ENCODE assay signal across 23 cellular contexts in the genomic region with DNA sequence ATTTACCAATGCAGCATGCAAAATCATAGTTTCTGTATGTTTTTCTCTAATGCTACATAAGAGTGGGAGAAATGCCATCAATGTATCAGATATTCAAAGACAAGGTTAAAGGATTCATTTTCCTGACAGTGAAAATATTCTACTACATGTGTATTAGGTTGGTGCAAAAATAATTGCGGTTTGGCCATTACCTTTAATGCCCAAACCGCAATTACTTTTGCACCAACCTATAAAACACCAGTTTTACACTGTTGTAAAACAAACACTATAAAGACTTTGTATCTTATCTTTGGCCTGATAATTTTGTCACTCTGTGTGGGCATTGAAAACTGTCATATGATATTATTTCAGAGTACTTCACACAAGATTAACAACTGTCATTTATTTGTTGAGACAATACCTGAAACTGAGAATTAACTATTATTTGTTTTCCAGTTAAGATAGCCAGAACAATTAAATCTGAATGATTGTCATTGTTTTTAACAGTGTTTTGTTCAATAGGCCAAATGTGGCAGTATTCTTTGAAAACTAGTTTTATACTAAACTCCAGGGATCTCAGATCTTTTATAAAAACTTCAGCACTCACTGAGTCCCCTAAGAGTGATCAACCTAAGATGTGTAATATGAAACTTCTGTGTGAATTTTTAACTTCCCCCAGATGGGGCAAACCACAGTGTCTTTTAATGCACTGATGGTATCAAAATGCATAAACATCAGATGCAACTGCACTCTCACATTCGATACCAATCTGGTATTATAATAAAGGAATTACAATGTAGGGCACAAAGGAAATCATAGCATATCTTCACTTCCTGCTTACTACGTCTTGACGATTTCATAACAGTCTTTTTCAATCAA. TPM values are rescaled to one million over a fixed set of nuclear protein-coding genes. Genes with fewer than 3 reads are reported as not detected.
DNase-seq lines count a peak whose midpoint lies in the region; ATAC-seq and TF ChIP-seq lines count a peak whose summit lies in the region.
"Had no signal": no experiment of that assay in that cellular context is flagged by ENCODE, and none has a peak within 500 bp of the region (broad histone marks: within the 10 kb centered on the region; RNA-seq: fewer than 3 reads in every experiment).

No MANE protein-coding gene starts in this region.

- CTCF ChIA-PET in SK-N-SH (lab: Yijun Ruan, JAX): no interaction called here

- H3K4me1 Mint-ChIP-seq in endodermal cell (peaks cover 14% of the 10 kb centered on the region), nephron progenitor cell (peaks cover 30% of the 10 kb centered on the region)
- no peaks in the 10 kb centered on the region for H3K4me1 Mint-ChIP-seq in activated naive CD8-positive, alpha-beta T cell treated with anti-CD3 and anti-CD28 coated beads for 36 hours

- WGBS in SK-N-SH (ENCODE audit: low lambda C conversion rate): 18% methylated on average over 5 of the region's 5 CpGs
- 94 to 95% methylated on average over 2 to 5 of the region's 5 CpGs for WGBS in endodermal cell (ENCODE audit: insufficient coverage in 1 of 2, insufficient read length in 1 of 2), 2 experiments

- H3K27me3 ChIP-seq in SK-N-SH (ENCODE audit: insufficient read depth) (no peaks in the 10 kb centered on the region), endodermal cell (ENCODE audit: control insufficient read depth, insufficient read depth, low read length, poor library complexity, severe bottlenecking) (peaks cover 36% of the 10 kb centered on the region)
- H3K27me3 ChIP-seq: BLaER1 treated with 17β-estradiol and CSF1 and Interleukin-3, amounts not matched to agents 10 nM and 100 nM; SJSA1 had no signal

- H3K27ac ChIP-seq in SK-N-SH (ENCODE audit: low read depth in 2 of 2, low read length in 1 of 2) (no peak overlapping the region), endodermal cell (ENCODE audit: low read depth, low read length) (no peak overlapping the region)
- H3K27ac ChIP-seq: BLaER1 treated with 17β-estradiol and CSF1 and Interleukin-3, amounts not matched to agents 10 nM and 100 nM; SJSA1 had no signal

- peaks cover 52% of the 10 kb centered on the region for H3K27me3 Mint-ChIP-seq in endodermal cell (ENCODE audit: insufficient read depth)
- H3K27me3 Mint-ChIP-seq in activated naive CD8-positive, alpha-beta T cell treated with anti-CD3 and anti-CD28 coated beads for 36 hours: no peaks in the 10 kb centered on the region
- no peaks in the 10 kb centered on the region for H3K27me3 Mint-ChIP-seq in nephron progenitor cell (ENCODE audit: low read depth, poor library complexity)
- H3K27me3 Mint-ChIP-seq: CD4-positive, alpha-beta T cell had no signal

- no peak overlapping the region for H2AFZ ChIP-seq in SK-N-SH (ENCODE audit: low read depth)

- H3K9ac ChIP-seq in SK-N-SH: no peak overlapping the region
- no peak overlapping the region for H3K9ac ChIP-seq in endodermal cell (ENCODE audit: extremely low read depth, low read length, poor library complexity, severe bottlenecking)
- H3K9ac ChIP-seq: BLaER1 treated with 17β-estradiol and CSF1 and Interleukin-3, amounts not matched to agents 10 nM and 100 nM had no signal

- H3K4me3 Mint-ChIP-seq in endodermal cell (no peak overlapping the region), nephron progenitor cell (no peak overlapping the region)
- no peak overlapping the region for H3K4me3 Mint-ChIP-seq in activated naive CD8-positive, alpha-beta T cell treated with anti-CD3 and anti-CD28 coated beads for 36 hours
- H3K4me3 Mint-ChIP-seq: CD4-positive, alpha-beta T cell had no signal

- H3K9me3 ChIP-seq in SK-N-SH (no peaks in the 10 kb centered on the region), endodermal cell (ENCODE audit: control insufficient read depth, low read length) (no peaks in the 10 kb centered on the region)
- H3K9me3 ChIP-seq: BLaER1 treated with 17β-estradiol and CSF1 and Interleukin-3, amounts not matched to agents 10 nM and 100 nM; SJSA1 had no signal

- no peak for TF ChIP-seq EP300 in SK-N-SH (IDR thresholded peaks at IDR 0.05; ENCODE audit: borderline replicate concordance in 1 of 2, low read depth in 1 of 2, low read length in 1 of 2)

- no peak for DNase-seq in SK-N-SH
- DNase-seq in Jurkat, Clone E6-1 (ENCODE audit: low read depth, low spot score): peak; percentile 2
- no peak for DNase-seq in endodermal cell
- no peak for DNase-seq in dermis blood vessel endothelial cell
- DNase-seq in activated naive CD8-positive, alpha-beta T cell treated with anti-CD3 and anti-CD28 coated beads for 36 hours: no peak
- no peak for DNase-seq in nephron progenitor cell
- DNase-seq: AML-193; CD4-positive, alpha-beta T cell; COR-L47; DMS79 treated with DMSO at 0.1 percent for 48 hours; Kasumi-1; MV-4-11; NCI-H1105; NCI-H1436 treated with DMSO at 0.1 percent for 48 hours; NCI-H187 treated with DMSO at 0.1 percent for 48 hours; NCI-H2227 treated with DMSO at 0.1 percent for 48 hours; NCI-H526 treated with DMSO at 0.1 percent for 48 hours; Right ventricle myocardium superior; RPMI8226 had no signal

- H3K36me3 ChIP-seq in SK-N-SH (replicated peaks in 1 of 2; ENCODE audit: control insufficient read depth in 1 of 2, insufficient read depth in 2 of 2, low read length in 1 of 2) (no peaks in the 10 kb centered on the region), endodermal cell (ENCODE audit: control insufficient read depth, insufficient read depth, low read length) (no peaks in the 10 kb centered on the region)
- H3K36me3 ChIP-seq: BLaER1 treated with 17β-estradiol and CSF1 and Interleukin-3, amounts not matched to agents 10 nM and 100 nM; SJSA1 had no signal

- H3K27ac Mint-ChIP-seq in endodermal cell (no peak overlapping the region), nephron progenitor cell (no peak overlapping the region)
- no peak overlapping the region for H3K27ac Mint-ChIP-seq in activated naive CD8-positive, alpha-beta T cell treated with anti-CD3 and anti-CD28 coated beads for 36 hours
- H3K27ac Mint-ChIP-seq: CD4-positive, alpha-beta T cell had no signal

- POLR2A ChIA-PET in SK-N-SH (lab: Yijun Ruan, JAX): no interaction called here

- no peaks in the 10 kb centered on the region; a peak in 1 of 4 replicates for H3K4me1 ChIP-seq in SK-N-SH (ENCODE audit: control insufficient read depth in 1 of 2, insufficient read depth in 2 of 2, low read depth in 1 of 2, low read length in 1 of 2)
- peaks cover 8% of the 10 kb centered on the region for H3K4me1 ChIP-seq in endodermal cell (ENCODE audit: control insufficient read depth, insufficient read depth, low read length)
- H3K4me1 ChIP-seq: BLaER1 treated with 17β-estradiol and CSF1 and Interleukin-3, amounts not matched to agents 10 nM and 100 nM; SJSA1 had no signal

- peak; percentile 60 for ATAC-seq in SK-N-SH treated with all-trans-retinoic acid at 6 μM for 48 hours

- no peaks in the 10 kb centered on the region; the same call in 1 of the 2 replicates for H3K9me2 ChIP-seq in SK-N-SH

- H3K9me3 Mint-ChIP-seq in endodermal cell (no peaks in the 10 kb centered on the region), nephron progenitor cell (peaks cover 3% of the 10 kb centered on the region)
- H3K9me3 Mint-ChIP-seq in activated naive CD8-positive, alpha-beta T cell treated with anti-CD3 and anti-CD28 coated beads for 36 hours: no peaks in the 10 kb centered on the region
- H3K9me3 Mint-ChIP-seq: CD4-positive, alpha-beta T cell had no signal

- TF ChIP-seq CTCF in SK-N-SH (IDR thresholded peaks at IDR 0.05) (no peak), endodermal cell (conservative IDR thresholded peaks at IDR 0.05) (no peak), nephron progenitor cell (IDR thresholded peaks at IDR 0.05) (no peak)

- H3K4me2 ChIP-seq in SK-N-SH: no peak overlapping the region
- H3K4me2 ChIP-seq: BLaER1 treated with 17β-estradiol and CSF1 and Interleukin-3, amounts not matched to agents 10 nM and 100 nM had no signal

- H3K79me2 ChIP-seq in SK-N-SH (ENCODE audit: insufficient read depth): no peaks in the 10 kb centered on the region

- no peaks in the 10 kb centered on the region for H3K36me3 Mint-ChIP-seq in endodermal cell (ENCODE audit: low read depth)
- H3K36me3 Mint-ChIP-seq in activated naive CD8-positive, alpha-beta T cell treated with anti-CD3 and anti-CD28 coated beads for 36 hours: no peaks in the 10 kb centered on the region
- H3K36me3 Mint-ChIP-seq in nephron progenitor cell (ENCODE audit: low read depth): peaks cover 6% of the 10 kb centered on the region

- H4K20me1 ChIP-seq in SK-N-SH (ENCODE audit: insufficient read depth): no peaks in the 10 kb centered on the region
- H4K20me1 ChIP-seq: BLaER1 treated with 17β-estradiol and CSF1 and Interleukin-3, amounts not matched to agents 10 nM and 100 nM had no signal

- H3K4me3 ChIP-seq in SK-N-SH (ENCODE audit: low read depth in 2 of 2, low read length in 1 of 2) (no peak overlapping the region), endodermal cell (ENCODE audit: low read length) (peak overlapping the region; percentile 38)
- no peak overlapping the region for H3K4me3 ChIP-seq in Jurkat, Clone E6-1 (ENCODE audit: low read length)
- H3K4me3 ChIP-seq: BLaER1 treated with 17β-estradiol and CSF1 and Interleukin-3, amounts not matched to agents 10 nM and 100 nM; SJSA1 had no signal

- no peak for TF ChIP-seq RAD21 in SK-N-SH (IDR thresholded peaks at IDR 0.05; ENCODE audit: low read length)

- no peaks in the 10 kb centered on the region for H3F3A ChIP-seq in SK-N-SH (replicated peaks; ENCODE audit: insufficient read depth)

TF ChIP-seq in SK-N-SH treated with all-trans-retinoic acid at 6 μM for 48 hours, 23 proteins besides CTCF, POLR2A, EP300 and RAD21 (continues in another document):
- TF ChIP-seq PPARA (CRISPR knock-in tag; IDR thresholded peaks at IDR 0.05; ENCODE audit: borderline replicate concordance) (no peak), ZFP30 (CRISPR knock-in tag; IDR thresholded peaks at IDR 0.05) (no peak), TCF4 (CRISPR knock-in tag; IDR thresholded peaks at IDR 0.05; ENCODE audit: borderline replicate concordance) (no peak)

TF ChIP-seq in SK-N-SH, 30 proteins besides CTCF, POLR2A, EP300 and RAD21 (continues in another document):
- no peak for TF ChIP-seq TAF1 (IDR thresholded peaks at IDR 0.05; ENCODE audit: borderline replicate concordance, low read depth, low read length)
- no peak for TF ChIP-seq CHD2 (IDR thresholded peaks at IDR 0.05; ENCODE audit: low read length, partially characterized antibody)
- TF ChIP-seq FOXM1 (IDR thresholded peaks at IDR 0.05; ENCODE audit: low read depth): no peak
- TF ChIP-seq POLR2AphosphoS5 (IDR thresholded peaks at IDR 0.05; ENCODE audit: low read depth, low read length): no peak

RNA-seq across cellular contexts. Expression of a gene that starts 53.8 kb away (rescaled TPM):
- polyA plus RNA-seq in SK-N-SH (2012; rRNA removed): 2.2 and 5.0 TPM in 2 replicates
- polyA plus RNA-seq in SK-N-SH (2012; cell fraction: cytosol; rRNA removed): 4.3 and 7.1 TPM in 2 replicates
- polyA plus RNA-seq in SK-N-SH (2012; cell fraction: nucleus; rRNA removed): 4.5 and 5.6 TPM in 2 replicates
- polyA plus RNA-seq in Jurkat, Clone E6-1 (2012; ENCODE audit: insufficient read depth, insufficient read length): not detected
- total RNA-seq in endodermal cell (100 to 1,000 TPM; 131 to 212 TPM), dermis blood vessel endothelial cell (0.79 and 14.0 TPM in 2 replicates)
- 58.7 TPM for polyA plus RNA-seq in endodermal cell (2013, experiment 1 of 2)
- polyA plus RNA-seq in endodermal cell (2013, experiment 2 of 2): 61.4 TPM
- not detected for total RNA-seq in activated naive CD8-positive, alpha-beta T cell treated with anti-CD3 and anti-CD28 coated beads for 36 hours
- total RNA-seq: T-helper 1 cell treated with Interleukin-12 subunit alpha and Interleukin-12 subunit beta and Interleukin-4 antibody, amounts not matched to agents 30 ng/mL and 1 ng/mL, for 36 hours had no signal
